ENCODE assay signal across 8 cellular contexts in the genomic region with DNA sequence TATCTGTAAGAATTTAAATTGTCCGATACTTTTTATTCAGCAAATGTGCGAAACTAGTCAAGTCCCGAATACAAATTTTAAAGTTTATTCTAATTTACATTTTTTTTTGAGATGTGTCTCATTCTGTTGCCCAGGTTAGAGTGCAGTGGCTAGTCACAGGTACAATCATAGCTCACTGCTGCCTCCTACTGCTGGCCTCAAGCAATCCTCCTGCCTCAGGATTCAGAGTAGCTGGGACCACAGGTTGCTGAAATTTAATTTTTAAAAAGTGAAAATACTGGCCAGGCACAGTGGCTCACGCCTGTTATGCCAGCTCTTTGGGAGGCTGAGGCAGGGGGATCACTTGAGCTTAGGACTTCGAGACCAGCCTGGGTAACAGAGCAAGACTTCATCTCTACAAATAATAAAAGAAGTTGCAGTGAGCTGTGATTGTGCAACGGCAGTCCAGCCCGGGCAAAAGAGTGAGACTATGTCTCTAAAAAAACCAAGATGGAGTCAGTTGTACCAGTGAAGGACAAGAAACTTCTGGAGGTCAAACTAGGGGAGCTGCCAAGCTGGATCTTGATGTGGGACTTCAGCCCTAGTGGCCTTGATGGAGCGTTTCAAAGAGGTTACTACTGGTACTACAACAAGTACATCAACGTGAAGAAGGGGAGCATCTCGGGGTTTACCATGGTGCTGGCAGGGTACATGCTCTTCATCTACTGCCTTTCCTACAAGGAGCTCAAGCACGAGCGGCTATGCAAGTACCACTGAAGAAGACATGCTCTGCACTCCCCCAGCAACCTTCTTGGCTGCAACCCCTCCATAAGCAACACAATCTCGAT. TPM values are rescaled to one million over a fixed set of nuclear protein-coding genes. Genes with fewer than 3 reads are reported as not detected.
DNase-seq lines count a peak whose midpoint lies in the region; ATAC-seq and TF ChIP-seq lines count a peak whose summit lies in the region.

No MANE protein-coding gene starts in this region.

- no peak overlapping the region for H3K27ac Mint-ChIP-seq in activated naive CD8-positive, alpha-beta T cell treated with anti-CD3 and anti-CD28 coated beads for 36 hours

- H3K4me1 ChIP-seq in upper lobe of left lung: peaks cover 17 to 23% (median 19%) of the 10 kb centered on the region in 4 donors

- DNase-seq in DMS 273 (lab: John Stamatoyannopoulos, UW; ENCODE audit: unreplicated experiment) (peak; percentile 36), DMS 273 treated with DMSO at 0.1 percent for 48 hours (lab: John Stamatoyannopoulos, UW) (no peak), RPMI7951 (ENCODE audit: low read depth) (peak; percentile 29), left lobe of liver (ENCODE audit: low spot score) (no peak), upper lobe of left lung (peak in 1 of 2 donors; percentile 50), D341Med (ENCODE audit: low spot score) (no peak), GF-D8 (lab: John Stamatoyannopoulos, UW) (no peak)
- DNase-seq in activated naive CD8-positive, alpha-beta T cell treated with anti-CD3 and anti-CD28 coated beads for 36 hours: peak; percentile 35

- TF ChIP-seq EP300 in upper lobe of left lung (IDR thresholded peaks at IDR 0.05): no peak

- H3K36me3 Mint-ChIP-seq in activated naive CD8-positive, alpha-beta T cell treated with anti-CD3 and anti-CD28 coated beads for 36 hours: peaks cover 40% of the 10 kb centered on the region

- H3K27ac ChIP-seq in upper lobe of left lung: no peak overlapping the region

- no peak overlapping the region for H3K4me3 Mint-ChIP-seq in activated naive CD8-positive, alpha-beta T cell treated with anti-CD3 and anti-CD28 coated beads for 36 hours

- peak; percentile 41 to 62 (median 48) for TF ChIP-seq CTCF in upper lobe of left lung (IDR thresholded peaks at IDR 0.05)

- ATAC-seq in left lobe of liver (peak; percentile 73), upper lobe of left lung (ENCODE audit: low FRiP score in 2 of 2) (peak; percentile 75 to 77)

- no peaks in the 10 kb centered on the region for H3K27me3 Mint-ChIP-seq in activated naive CD8-positive, alpha-beta T cell treated with anti-CD3 and anti-CD28 coated beads for 36 hours

- no peaks in the 10 kb centered on the region for H3K9me3 Mint-ChIP-seq in activated naive CD8-positive, alpha-beta T cell treated with anti-CD3 and anti-CD28 coated beads for 36 hours

- H3K4me1 Mint-ChIP-seq in activated naive CD8-positive, alpha-beta T cell treated with anti-CD3 and anti-CD28 coated beads for 36 hours: peaks cover 32% of the 10 kb centered on the region

- TF ChIP-seq POLR2A in upper lobe of left lung (IDR thresholded peaks at IDR 0.05): no peak

- H3K9me3 ChIP-seq in upper lobe of left lung: no peaks in the 10 kb centered on the region

- H3K27me3 ChIP-seq in upper lobe of left lung: no peaks in the 10 kb centered on the region

- 85 to 87% methylated on average over 13 of the region's 13 CpGs for WGBS in upper lobe of left lung, 2 donors

- peaks cover 0 to 34% (median 9%) of the 10 kb centered on the region in 4 donors for H3K36me3 ChIP-seq in upper lobe of left lung

- no peak overlapping the region for H3K4me3 ChIP-seq in upper lobe of left lung

RNA-seq across cellular contexts. Expression of a gene that starts 5.6 kb away (rescaled TPM):
- total RNA-seq in RPMI7951 (2014; rRNA removed; shearing (Covaris generic)): 7.7 and 8.1 TPM in 2 replicates
- total RNA-seq in activated naive CD8-positive, alpha-beta T cell treated with anti-CD3 and anti-CD28 coated beads for 36 hours: 10 to 100 TPM; 28.6 to 32.8 TPM
- total RNA-seq in left lobe of liver (9.0 TPM), upper lobe of left lung (10 to 100 TPM in 5 of 6 donors, 1 to 10 TPM in 1; 4.1 to 25.2 (median 12.6) TPM)

RNA-seq across cellular contexts. Expression of a gene that starts 14.8 kb away (rescaled TPM):
- total RNA-seq in RPMI7951 (2014; rRNA removed; shearing (Covaris generic)): 182 and 183 TPM in 2 replicates
- total RNA-seq in activated naive CD8-positive, alpha-beta T cell treated with anti-CD3 and anti-CD28 coated beads for 36 hours: 100 to 1,000 TPM; 719 to 745 TPM
- 245 TPM for total RNA-seq in left lobe of liver
- total RNA-seq in upper lobe of left lung: 1,000 to 10,000 TPM in 1 of 6 donors, 100 to 1,000 TPM in 5; 554 to 1,286 (median 754) TPM

RNA-seq across cellular contexts. Expression of a gene that starts 15.5 kb away (rescaled TPM):
- 18.0 and 20.2 TPM in 2 replicates for total RNA-seq in RPMI7951 (2014; rRNA removed; shearing (Covaris generic))
- total RNA-seq in activated naive CD8-positive, alpha-beta T cell treated with anti-CD3 and anti-CD28 coated beads for 36 hours: 10 to 100 TPM; 39.3 to 39.7 TPM
- total RNA-seq in left lobe of liver: 11.1 TPM
- 100 to 1,000 TPM in 1 of 6 donors, 10 to 100 TPM in 5; 24.3 to 168 (median 35.7) TPM for total RNA-seq in upper lobe of left lung

RNA-seq across cellular contexts. Expression of a gene that starts 42.3 kb away (rescaled TPM):
- 21.6 and 23.7 TPM in 2 replicates for total RNA-seq in RPMI7951 (2014; rRNA removed; shearing (Covaris generic))
- under 1 TPM; 0.49 to 0.68 TPM for total RNA-seq in activated naive CD8-positive, alpha-beta T cell treated with anti-CD3 and anti-CD28 coated beads for 36 hours
- total RNA-seq in left lobe of liver (0.33 TPM), upper lobe of left lung (10 to 100 TPM in 3 of 6 donors, 1 to 10 TPM in 3; 6.3 to 22.9 (median 10.2) TPM)

Comparison
In these comparisons a context has a peak if more than half of its experiments do, and no peak if none do; other contexts are left out.
1. DNase-seq: peak in DMS 273 (single experiment), RPMI7951 (single experiment) and activated naive CD8-positive, alpha-beta T cell treated with anti-CD3 and anti-CD28 coated beads for 36 hours (single experiment); none in DMS 273 treated with DMSO at 0.1 percent for 48 hours (single experiment), left lobe of liver (single experiment), D341Med (single experiment) and GF-D8 (single experiment).